ENCODE assay signal across 1 cellular context in the genomic region with DNA sequence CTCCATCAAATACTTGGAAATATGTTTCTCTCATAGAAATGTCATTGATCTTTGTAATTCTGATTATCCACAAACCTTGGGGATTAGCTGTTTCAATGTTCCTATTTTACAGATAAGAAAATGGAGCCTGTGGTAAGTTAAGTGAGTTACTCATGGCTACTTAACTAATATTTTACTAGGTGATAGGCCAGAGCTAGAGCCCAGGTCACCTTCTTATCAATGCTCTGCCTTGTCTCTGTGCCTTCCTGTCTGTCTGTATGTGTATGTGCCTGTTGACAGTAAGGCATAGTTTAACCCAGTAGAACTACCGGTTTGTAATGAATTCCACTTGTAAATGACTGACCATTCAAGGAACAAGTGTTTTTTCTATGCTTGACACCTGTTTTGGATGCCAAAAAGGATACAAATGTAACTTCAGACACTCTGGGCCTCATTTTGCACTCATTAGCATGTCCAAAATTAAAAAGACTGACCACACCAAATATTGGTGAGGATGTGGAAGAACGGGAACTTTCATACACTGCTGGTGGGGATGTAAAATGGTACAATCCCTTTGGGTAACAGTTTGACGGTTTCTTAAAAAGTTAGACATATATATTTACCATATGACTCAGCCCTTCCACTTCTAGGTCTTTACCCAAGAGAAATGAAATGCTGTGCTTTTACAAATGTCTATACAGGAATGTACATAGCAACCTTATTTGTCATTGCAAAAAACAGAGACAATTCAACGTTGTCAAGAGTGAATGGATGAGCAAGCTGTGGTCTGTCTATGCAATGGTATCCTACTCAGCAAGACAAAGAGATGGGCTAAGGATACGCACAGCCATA.
A peak's percentile ranks its signal among the peaks of the same experiment; 100 is the strongest.
TF ChIP-seq lines count a peak whose summit lies in the region.

No MANE protein-coding gene starts in this region.

TF ChIP-seq in HepG2, 621 proteins besides CTCF, POLR2A, EP300 and RAD21 (continued from another document and continues in another):
- TF ChIP-seq, protein P1, sequence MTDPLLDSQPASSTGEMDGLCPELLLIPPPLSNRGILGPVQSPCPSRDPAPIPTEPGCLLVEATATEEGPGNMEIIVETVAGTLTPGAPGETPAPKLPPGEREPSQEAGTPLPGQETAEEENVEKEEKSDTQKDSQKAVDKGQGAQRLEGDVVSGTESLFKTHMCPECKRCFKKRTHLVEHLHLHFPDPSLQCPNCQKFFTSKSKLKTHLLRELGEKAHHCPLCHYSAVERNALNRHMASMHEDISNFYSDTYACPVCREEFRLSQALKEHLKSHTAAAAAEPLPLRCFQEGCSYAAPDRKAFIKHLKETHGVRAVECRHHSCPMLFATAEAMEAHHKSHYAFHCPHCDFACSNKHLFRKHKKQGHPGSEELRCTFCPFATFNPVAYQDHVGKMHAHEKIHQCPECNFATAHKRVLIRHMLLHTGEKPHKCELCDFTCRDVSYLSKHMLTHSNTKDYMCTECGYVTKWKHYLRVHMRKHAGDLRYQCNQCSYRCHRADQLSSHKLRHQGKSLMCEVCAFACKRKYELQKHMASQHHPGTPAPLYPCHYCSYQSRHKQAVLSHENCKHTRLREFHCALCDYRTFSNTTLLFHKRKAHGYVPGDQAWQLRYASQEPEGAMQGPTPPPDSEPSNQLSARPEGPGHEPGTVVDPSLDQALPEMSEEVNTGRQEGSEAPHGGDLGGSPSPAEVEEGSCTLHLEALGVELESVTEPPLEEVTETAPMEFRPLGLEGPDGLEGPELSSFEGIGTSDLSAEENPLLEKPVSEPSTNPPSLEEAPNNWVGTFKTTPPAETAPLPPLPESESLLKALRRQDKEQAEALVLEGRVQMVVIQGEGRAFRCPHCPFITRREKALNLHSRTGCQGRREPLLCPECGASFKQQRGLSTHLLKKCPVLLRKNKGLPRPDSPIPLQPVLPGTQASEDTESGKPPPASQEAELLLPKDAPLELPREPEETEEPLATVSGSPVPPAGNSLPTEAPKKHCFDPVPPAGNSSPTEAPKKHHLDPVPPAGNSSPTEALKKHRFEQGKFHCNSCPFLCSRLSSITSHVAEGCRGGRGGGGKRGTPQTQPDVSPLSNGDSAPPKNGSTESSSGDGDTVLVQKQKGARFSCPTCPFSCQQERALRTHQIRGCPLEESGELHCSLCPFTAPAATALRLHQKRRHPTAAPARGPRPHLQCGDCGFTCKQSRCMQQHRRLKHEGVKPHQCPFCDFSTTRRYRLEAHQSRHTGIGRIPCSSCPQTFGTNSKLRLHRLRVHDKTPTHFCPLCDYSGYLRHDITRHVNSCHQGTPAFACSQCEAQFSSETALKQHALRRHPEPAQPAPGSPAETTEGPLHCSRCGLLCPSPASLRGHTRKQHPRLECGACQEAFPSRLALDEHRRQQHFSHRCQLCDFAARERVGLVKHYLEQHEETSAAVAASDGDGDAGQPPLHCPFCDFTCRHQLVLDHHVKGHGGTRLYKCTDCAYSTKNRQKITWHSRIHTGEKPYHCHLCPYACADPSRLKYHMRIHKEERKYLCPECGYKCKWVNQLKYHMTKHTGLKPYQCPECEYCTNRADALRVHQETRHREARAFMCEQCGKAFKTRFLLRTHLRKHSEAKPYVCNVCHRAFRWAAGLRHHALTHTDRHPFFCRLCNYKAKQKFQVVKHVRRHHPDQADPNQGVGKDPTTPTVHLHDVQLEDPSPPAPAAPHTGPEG (CRISPR knock-in tag; IDR thresholded peaks at IDR 0.05) = no peak
- TF ChIP-seq, protein P2, sequence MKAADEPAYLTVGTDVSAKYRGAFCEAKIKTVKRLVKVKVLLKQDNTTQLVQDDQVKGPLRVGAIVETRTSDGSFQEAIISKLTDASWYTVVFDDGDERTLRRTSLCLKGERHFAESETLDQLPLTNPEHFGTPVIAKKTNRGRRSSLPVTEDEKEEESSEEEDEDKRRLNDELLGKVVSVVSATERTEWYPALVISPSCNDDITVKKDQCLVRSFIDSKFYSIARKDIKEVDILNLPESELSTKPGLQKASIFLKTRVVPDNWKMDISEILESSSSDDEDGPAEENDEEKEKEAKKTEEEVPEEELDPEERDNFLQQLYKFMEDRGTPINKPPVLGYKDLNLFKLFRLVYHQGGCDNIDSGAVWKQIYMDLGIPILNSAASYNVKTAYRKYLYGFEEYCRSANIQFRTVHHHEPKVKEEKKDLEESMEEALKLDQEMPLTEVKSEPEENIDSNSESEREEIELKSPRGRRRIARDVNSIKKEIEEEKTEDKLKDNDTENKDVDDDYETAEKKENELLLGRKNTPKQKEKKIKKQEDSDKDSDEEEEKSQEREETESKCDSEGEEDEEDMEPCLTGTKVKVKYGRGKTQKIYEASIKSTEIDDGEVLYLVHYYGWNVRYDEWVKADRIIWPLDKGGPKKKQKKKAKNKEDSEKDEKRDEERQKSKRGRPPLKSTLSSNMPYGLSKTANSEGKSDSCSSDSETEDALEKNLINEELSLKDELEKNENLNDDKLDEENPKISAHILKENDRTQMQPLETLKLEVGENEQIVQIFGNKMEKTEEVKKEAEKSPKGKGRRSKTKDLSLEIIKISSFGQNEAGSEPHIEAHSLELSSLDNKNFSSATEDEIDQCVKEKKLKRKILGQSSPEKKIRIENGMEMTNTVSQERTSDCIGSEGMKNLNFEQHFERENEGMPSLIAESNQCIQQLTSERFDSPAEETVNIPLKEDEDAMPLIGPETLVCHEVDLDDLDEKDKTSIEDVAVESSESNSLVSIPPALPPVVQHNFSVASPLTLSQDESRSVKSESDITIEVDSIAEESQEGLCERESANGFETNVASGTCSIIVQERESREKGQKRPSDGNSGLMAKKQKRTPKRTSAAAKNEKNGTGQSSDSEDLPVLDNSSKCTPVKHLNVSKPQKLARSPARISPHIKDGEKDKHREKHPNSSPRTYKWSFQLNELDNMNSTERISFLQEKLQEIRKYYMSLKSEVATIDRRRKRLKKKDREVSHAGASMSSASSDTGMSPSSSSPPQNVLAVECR (CRISPR knock-in tag; IDR thresholded peaks at IDR 0.05; ENCODE audit: borderline replicate concordance) = no peak; the same call in 1 of the 2 replicates
- no peak for TF ChIP-seq PHF5A (CRISPR knock-in tag; IDR thresholded peaks at IDR 0.05; ENCODE audit: low read depth, unreplicated experiment)
- no peak for TF ChIP-seq HOXA5 (CRISPR knock-in tag; IDR thresholded peaks at IDR 0.05)
- peak; percentile 72; the same call in 1 of the 2 replicates for TF ChIP-seq RXRA (CRISPR knock-in tag; IDR thresholded peaks at IDR 0.05)
- no peak for TF ChIP-seq ZNF562 (CRISPR knock-in tag; IDR thresholded peaks at IDR 0.05; ENCODE audit: borderline replicate concordance)
- no peak for TF ChIP-seq MTF2 (CRISPR knock-in tag; IDR thresholded peaks at IDR 0.05; ENCODE audit: borderline replicate concordance)
- TF ChIP-seq, protein P3, sequence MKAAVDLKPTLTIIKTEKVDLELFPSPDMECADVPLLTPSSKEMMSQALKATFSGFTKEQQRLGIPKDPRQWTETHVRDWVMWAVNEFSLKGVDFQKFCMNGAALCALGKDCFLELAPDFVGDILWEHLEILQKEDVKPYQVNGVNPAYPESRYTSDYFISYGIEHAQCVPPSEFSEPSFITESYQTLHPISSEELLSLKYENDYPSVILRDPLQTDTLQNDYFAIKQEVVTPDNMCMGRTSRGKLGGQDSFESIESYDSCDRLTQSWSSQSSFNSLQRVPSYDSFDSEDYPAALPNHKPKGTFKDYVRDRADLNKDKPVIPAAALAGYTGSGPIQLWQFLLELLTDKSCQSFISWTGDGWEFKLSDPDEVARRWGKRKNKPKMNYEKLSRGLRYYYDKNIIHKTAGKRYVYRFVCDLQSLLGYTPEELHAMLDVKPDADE (CRISPR knock-in tag; IDR thresholded peaks at IDR 0.05) = no peak
- TF ChIP-seq CBX5 (CRISPR knock-in tag; IDR thresholded peaks at IDR 0.05; ENCODE audit: borderline replicate concordance) = no peak
- TF ChIP-seq, protein P4, sequence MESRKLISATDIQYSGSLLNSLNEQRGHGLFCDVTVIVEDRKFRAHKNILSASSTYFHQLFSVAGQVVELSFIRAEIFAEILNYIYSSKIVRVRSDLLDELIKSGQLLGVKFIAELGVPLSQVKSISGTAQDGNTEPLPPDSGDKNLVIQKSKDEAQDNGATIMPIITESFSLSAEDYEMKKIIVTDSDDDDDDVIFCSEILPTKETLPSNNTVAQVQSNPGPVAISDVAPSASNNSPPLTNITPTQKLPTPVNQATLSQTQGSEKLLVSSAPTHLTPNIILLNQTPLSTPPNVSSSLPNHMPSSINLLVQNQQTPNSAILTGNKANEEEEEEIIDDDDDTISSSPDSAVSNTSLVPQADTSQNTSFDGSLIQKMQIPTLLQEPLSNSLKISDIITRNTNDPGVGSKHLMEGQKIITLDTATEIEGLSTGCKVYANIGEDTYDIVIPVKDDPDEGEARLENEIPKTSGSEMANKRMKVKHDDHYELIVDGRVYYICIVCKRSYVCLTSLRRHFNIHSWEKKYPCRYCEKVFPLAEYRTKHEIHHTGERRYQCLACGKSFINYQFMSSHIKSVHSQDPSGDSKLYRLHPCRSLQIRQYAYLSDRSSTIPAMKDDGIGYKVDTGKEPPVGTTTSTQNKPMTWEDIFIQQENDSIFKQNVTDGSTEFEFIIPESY (CRISPR knock-in tag; IDR thresholded peaks at IDR 0.05) = no peak
- TF ChIP-seq, protein P5, sequence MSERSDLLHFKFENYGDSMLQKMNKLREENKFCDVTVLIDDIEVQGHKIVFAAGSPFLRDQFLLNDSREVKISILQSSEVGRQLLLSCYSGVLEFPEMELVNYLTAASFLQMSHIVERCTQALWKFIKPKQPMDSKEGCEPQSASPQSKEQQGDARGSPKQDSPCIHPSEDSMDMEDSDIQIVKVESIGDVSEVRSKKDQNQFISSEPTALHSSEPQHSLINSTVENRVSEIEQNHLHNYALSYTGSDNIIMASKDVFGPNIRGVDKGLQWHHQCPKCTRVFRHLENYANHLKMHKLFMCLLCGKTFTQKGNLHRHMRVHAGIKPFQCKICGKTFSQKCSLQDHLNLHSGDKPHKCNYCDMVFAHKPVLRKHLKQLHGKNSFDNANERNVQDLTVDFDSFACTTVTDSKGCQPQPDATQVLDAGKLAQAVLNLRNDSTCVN (CRISPR knock-in tag; IDR thresholded peaks at IDR 0.05; ENCODE audit: borderline replicate concordance) = no peak
- no peak for TF ChIP-seq ZNF552 (CRISPR knock-in tag; IDR thresholded peaks at IDR 0.05; ENCODE audit: borderline replicate concordance)
- TF ChIP-seq, protein P6, sequence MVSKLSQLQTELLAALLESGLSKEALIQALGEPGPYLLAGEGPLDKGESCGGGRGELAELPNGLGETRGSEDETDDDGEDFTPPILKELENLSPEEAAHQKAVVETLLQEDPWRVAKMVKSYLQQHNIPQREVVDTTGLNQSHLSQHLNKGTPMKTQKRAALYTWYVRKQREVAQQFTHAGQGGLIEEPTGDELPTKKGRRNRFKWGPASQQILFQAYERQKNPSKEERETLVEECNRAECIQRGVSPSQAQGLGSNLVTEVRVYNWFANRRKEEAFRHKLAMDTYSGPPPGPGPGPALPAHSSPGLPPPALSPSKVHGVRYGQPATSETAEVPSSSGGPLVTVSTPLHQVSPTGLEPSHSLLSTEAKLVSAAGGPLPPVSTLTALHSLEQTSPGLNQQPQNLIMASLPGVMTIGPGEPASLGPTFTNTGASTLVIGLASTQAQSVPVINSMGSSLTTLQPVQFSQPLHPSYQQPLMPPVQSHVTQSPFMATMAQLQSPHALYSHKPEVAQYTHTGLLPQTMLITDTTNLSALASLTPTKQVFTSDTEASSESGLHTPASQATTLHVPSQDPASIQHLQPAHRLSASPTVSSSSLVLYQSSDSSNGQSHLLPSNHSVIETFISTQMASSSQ (IDR thresholded peaks at IDR 0.05; ENCODE audit: low read depth) = 0 out of 2 replicates have a peak, but pooled peaks have one; percentile 12
- TF ChIP-seq, protein P6 (CRISPR knock-in tag; IDR thresholded peaks at IDR 0.05; ENCODE audit: borderline replicate concordance) = peak; percentile 49; the same call in 1 of the 2 replicates
- TF ChIP-seq, protein P7, sequence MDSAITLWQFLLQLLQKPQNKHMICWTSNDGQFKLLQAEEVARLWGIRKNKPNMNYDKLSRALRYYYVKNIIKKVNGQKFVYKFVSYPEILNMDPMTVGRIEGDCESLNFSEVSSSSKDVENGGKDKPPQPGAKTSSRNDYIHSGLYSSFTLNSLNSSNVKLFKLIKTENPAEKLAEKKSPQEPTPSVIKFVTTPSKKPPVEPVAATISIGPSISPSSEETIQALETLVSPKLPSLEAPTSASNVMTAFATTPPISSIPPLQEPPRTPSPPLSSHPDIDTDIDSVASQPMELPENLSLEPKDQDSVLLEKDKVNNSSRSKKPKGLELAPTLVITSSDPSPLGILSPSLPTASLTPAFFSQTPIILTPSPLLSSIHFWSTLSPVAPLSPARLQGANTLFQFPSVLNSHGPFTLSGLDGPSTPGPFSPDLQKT (CRISPR knock-in tag; IDR thresholded peaks at IDR 0.05; ENCODE audit: borderline replicate concordance) = no peak
- no peak for TF ChIP-seq MTA1 (CRISPR knock-in tag; IDR thresholded peaks at IDR 0.05; ENCODE audit: borderline replicate concordance)
- no peak for TF ChIP-seq BORCS8-MEF2B (CRISPR knock-in tag; IDR thresholded peaks at IDR 0.05)
- peak; percentile 83 for TF ChIP-seq NFE2L2 (IDR thresholded peaks at IDR 0.05; ENCODE audit: low read length)
- TF ChIP-seq MEIS1 (CRISPR knock-in tag; IDR thresholded peaks at IDR 0.05; ENCODE audit: borderline replicate concordance) = peak; percentile 27; the same call in 1 of the 2 replicates
- no peak for TF ChIP-seq ZNF768 (CRISPR knock-in tag; IDR thresholded peaks at IDR 0.05)
- TF ChIP-seq U2AF1 (optimal IDR thresholded peaks at IDR 0.05; ENCODE audit: low read depth, low read length) = no peak
- TF ChIP-seq MED1 (CRISPR knock-in tag; IDR thresholded peaks at IDR 0.05) = peak; percentile 48; the same call in 1 of the 2 replicates
- TF ChIP-seq ZNF878 (CRISPR knock-in tag; IDR thresholded peaks at IDR 0.05) = peak; percentile 13; the same call in 1 of the 2 replicates
- TF ChIP-seq MEIS2 (CRISPR knock-in tag; IDR thresholded peaks at IDR 0.05) = no peak
- TF ChIP-seq ZNF343 (CRISPR knock-in tag; IDR thresholded peaks at IDR 0.05) = no peak
- TF ChIP-seq RFX1 (IDR thresholded peaks at IDR 0.05) = peak; percentile 79
- TF ChIP-seq FOSL2 (CRISPR knock-in tag; IDR thresholded peaks at IDR 0.05) = peak; percentile 71
- peak; percentile 49 for TF ChIP-seq GATAD2A (CRISPR knock-in tag; IDR thresholded peaks at IDR 0.05)
- TF ChIP-seq, protein P8, sequence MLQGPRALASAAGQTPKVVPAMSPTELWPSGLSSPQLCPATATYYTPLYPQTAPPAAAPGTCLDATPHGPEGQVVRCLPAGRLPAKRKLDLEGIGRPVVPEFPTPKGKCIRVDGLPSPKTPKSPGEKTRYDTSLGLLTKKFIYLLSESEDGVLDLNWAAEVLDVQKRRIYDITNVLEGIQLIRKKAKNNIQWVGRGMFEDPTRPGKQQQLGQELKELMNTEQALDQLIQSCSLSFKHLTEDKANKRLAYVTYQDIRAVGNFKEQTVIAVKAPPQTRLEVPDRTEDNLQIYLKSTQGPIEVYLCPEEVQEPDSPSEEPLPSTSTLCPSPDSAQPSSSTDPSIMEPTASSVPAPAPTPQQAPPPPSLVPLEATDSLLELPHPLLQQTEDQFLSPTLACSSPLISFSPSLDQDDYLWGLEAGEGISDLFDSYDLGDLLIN (CRISPR knock-in tag; IDR thresholded peaks at IDR 0.05; ENCODE audit: borderline replicate concordance) = no peak
- TF ChIP-seq CCDC6 (CRISPR knock-in tag; IDR thresholded peaks at IDR 0.05) = no peak
- TF ChIP-seq TBX2 (CRISPR knock-in tag; IDR thresholded peaks at IDR 0.05; ENCODE audit: borderline replicate concordance) = peak; percentile 82
